In genomic region chr4:103198111-103198765, GRCh38 we compare ENCODE assay signal across 8 cellular contexts. TPM values are rescaled to one million over a fixed set of nuclear protein-coding genes. Genes with fewer than 3 reads are reported as not detected.
DNase-seq lines count a peak whose midpoint lies in the region; ATAC-seq, FAIRE-seq and TF ChIP-seq lines count a peak whose summit lies in the region.

A gene with protein sequence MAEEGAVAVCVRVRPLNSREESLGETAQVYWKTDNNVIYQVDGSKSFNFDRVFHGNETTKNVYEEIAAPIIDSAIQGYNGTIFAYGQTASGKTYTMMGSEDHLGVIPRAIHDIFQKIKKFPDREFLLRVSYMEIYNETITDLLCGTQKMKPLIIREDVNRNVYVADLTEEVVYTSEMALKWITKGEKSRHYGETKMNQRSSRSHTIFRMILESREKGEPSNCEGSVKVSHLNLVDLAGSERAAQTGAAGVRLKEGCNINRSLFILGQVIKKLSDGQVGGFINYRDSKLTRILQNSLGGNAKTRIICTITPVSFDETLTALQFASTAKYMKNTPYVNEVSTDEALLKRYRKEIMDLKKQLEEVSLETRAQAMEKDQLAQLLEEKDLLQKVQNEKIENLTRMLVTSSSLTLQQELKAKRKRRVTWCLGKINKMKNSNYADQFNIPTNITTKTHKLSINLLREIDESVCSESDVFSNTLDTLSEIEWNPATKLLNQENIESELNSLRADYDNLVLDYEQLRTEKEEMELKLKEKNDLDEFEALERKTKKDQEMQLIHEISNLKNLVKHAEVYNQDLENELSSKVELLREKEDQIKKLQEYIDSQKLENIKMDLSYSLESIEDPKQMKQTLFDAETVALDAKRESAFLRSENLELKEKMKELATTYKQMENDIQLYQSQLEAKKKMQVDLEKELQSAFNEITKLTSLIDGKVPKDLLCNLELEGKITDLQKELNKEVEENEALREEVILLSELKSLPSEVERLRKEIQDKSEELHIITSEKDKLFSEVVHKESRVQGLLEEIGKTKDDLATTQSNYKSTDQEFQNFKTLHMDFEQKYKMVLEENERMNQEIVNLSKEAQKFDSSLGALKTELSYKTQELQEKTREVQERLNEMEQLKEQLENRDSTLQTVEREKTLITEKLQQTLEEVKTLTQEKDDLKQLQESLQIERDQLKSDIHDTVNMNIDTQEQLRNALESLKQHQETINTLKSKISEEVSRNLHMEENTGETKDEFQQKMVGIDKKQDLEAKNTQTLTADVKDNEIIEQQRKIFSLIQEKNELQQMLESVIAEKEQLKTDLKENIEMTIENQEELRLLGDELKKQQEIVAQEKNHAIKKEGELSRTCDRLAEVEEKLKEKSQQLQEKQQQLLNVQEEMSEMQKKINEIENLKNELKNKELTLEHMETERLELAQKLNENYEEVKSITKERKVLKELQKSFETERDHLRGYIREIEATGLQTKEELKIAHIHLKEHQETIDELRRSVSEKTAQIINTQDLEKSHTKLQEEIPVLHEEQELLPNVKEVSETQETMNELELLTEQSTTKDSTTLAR (N-terminal part only) (minus strand): TSS chr4:103198343. CDS start chr4:103198319, 24 bp downstream.

- TF ChIP-seq CTCF in AG04450 (IDR thresholded peaks at IDR 0.05; ENCODE audit: low read depth, low read length) (no peak), WERI-Rb-1 (IDR thresholded peaks at IDR 0.05; ENCODE audit: low read depth, low read length) (no peak), bronchial epithelial cell (IDR thresholded peaks at IDR 0.05; ENCODE audit: insufficient read depth, low read length, severe bottlenecking) (no peak)

- DNase-seq in AG04450 (ENCODE audit: low read depth, low spot score) (peak; percentile 60), NCI-H2196 treated with DMSO at 0.1 percent for 48 hours (lab: John Stamatoyannopoulos, UW; ENCODE audit: unreplicated experiment) (peak; percentile 11), WERI-Rb-1 (peak; percentile 92), bronchial epithelial cell (ENCODE audit: low read depth) (peak; percentile 59), iris pigment epithelial cell (ENCODE audit: low read depth) (peak; percentile 87)
- peak; percentile 67 to 83 for DNase-seq in stimulated activated CD4-positive, alpha-beta T cell treated with anti-CD3 and anti-CD28 coated beads, Interleukin-12 subunit alpha, Interleukin-12 subunit beta, amount 100 ng/mL, for 24 hours (ENCODE audit: low read depth in 2 of 2)

- H3K36me3 ChIP-seq in WERI-Rb-1 (peaks cover 36% of the 10 kb centered on the region), bronchial epithelial cell (ENCODE audit: control insufficient read depth, insufficient read depth, low read length) (no peaks in the 10 kb centered on the region)

- H3K4me3 ChIP-seq in AG04450 (ENCODE audit: low read depth, low read length) (peak within 1 kb of the TSS; percentile 79), WERI-Rb-1 (ENCODE audit: low read depth, low read length) (peak within 1 kb of the TSS; percentile 82), bronchial epithelial cell (ENCODE audit: low read depth, low read length) (peak within 1 kb of the TSS; percentile 79)

- peak; percentile 90 for ATAC-seq in GM18870 (IDR thresholded peaks at IDR 0.05; ENCODE audit: unreplicated experiment)
- ATAC-seq in HG03108 (IDR thresholded peaks at IDR 0.05; ENCODE audit: unreplicated experiment): peak; percentile 92

- CTCF ChIA-PET in AG04450 (lab: Charles Lee): no interaction called here

- POLR2A ChIA-PET in AG04450 (lab: Yijun Ruan, JAX): no interaction called here

- H3K27ac ChIP-seq in AG04450 (ENCODE audit: low read depth, low read length) (peak within 1 kb of the TSS; percentile 77), WERI-Rb-1 (peak within 1 kb of the TSS; percentile 64)

- no peak for FAIRE-seq in bronchial epithelial cell (lab: Jason Lieb, UNC)

- no peaks in the 10 kb centered on the region for H3K27me3 ChIP-seq in AG04450 (ENCODE audit: control insufficient read depth, insufficient read depth, low read length)
- no peaks in the 10 kb centered on the region for H3K27me3 ChIP-seq in WERI-Rb-1 (ENCODE audit: insufficient read depth, low read depth, severe bottlenecking)
- no peaks in the 10 kb centered on the region for H3K27me3 ChIP-seq in bronchial epithelial cell (ENCODE audit: control insufficient read depth, insufficient read depth, low read length)

- H3K9me3 ChIP-seq in AG04450 (ENCODE audit: control insufficient read depth, insufficient read depth, low read length): no peaks in the 10 kb centered on the region
- H3K9me3 ChIP-seq in WERI-Rb-1 (ENCODE audit: severe bottlenecking): no peaks in the 10 kb centered on the region

RNA-seq across cellular contexts. Expression of the gene that starts here (rescaled TPM):
- polyA plus RNA-seq in AG04450 (2011; rRNA removed): 2.4 and 4.5 TPM in 2 replicates
- polyA minus RNA-seq in AG04450 (2011; rRNA and poly(A)+ RNA removed): 1.7 and 5.1 TPM in 2 replicates
- 1.3 and 6.3 TPM in 2 replicates for total RNA-seq in bronchial epithelial cell

Comparison
In these comparisons a context has a peak if more than half of its experiments do, and no peak if none do; other contexts are left out.
1. Peak in every context shown above with its lines: DNase-seq, ATAC-seq, H3K4me3 ChIP-seq and H3K27ac ChIP-seq.
2. DNase-seq: peak in every context shown above with its lines; median percentile 92 in WERI-Rb-1; 87 in iris pigment epithelial cell; 75 in stimulated activated CD4-positive, alpha-beta T cell treated with anti-CD3 and anti-CD28 coated beads, Interleukin-12 subunit alpha, Interleukin-12 subunit beta, amount 100 ng/mL, for 24 hours; 60 in AG04450; 59 in bronchial epithelial cell; 11 in NCI-H2196 treated with DMSO at 0.1 percent for 48 hours.